29 cellular contexts compared by ENCODE assay signal in genomic region chr9:88837731-88838130, GRCh38.
"Had no signal": no experiment of that assay in that cellular context is flagged by ENCODE, and none has a peak within 500 bp of the region (broad histone marks: within the 10 kb centered on the region; RNA-seq: fewer than 3 reads in every experiment).

No MANE protein-coding gene starts in this region.

- H3K27ac Mint-ChIP-seq: activated CD4-positive, alpha-beta memory T cell treated with anti-CD3 and anti-CD28 coated beads for 36 hours; activated CD4-positive, alpha-beta T cell treated with anti-CD3 and anti-CD28 coated beads for 36 hours; activated CD4-positive, alpha-beta T cell treated with anti-CD3 and anti-CD28 coated beads, Interleukin-2, amount 10 ng/mL, durations not matched to agents 24 days and 14 days; activated naive CD4-positive, alpha-beta T cell treated with anti-CD3 and anti-CD28 coated beads, Interleukin-2, amount 10 ng/mL, durations not matched to agents 7 days and 5 days; activated naive CD4-positive, alpha-beta T cell treated with anti-CD3 and anti-CD28 coated beads, Interleukin-2, amount 50 U/mL, for 72 hours; activated naive CD8-positive, alpha-beta T cell treated with anti-CD3 and anti-CD28 coated beads, Interleukin-2, amount 10 ng/mL, durations not matched to agents 7 days and 5 days; activated T-cell treated with anti-CD3 and anti-CD28 coated beads, Interleukin-2, amount 50 U/mL, for 24 hours; activated T-cell treated with anti-CD3 and anti-CD28 coated beads, Interleukin-2, amount 50 U/mL, for 72 hours; effector memory CD8-positive, alpha-beta T cell had no signal

- ATAC-seq: activated CD4-positive, alpha-beta T cell treated with anti-CD3 and anti-CD28 coated beads for 36 hours; activated naive CD4-positive, alpha-beta T cell treated with anti-CD3 and anti-CD28 coated beads, Interleukin-2, amount 50 U/mL, for 72 hours; activated T-cell treated with anti-CD3 and anti-CD28 coated beads, Interleukin-2, amount 50 U/mL, for 72 hours; effector memory CD8-positive, alpha-beta T cell; foreskin keratinocyte; gastrocnemius medialis; heart left ventricle had no signal

- H3K4me3 Mint-ChIP-seq: activated CD4-positive, alpha-beta memory T cell treated with anti-CD3 and anti-CD28 coated beads for 36 hours; activated CD4-positive, alpha-beta T cell treated with anti-CD3 and anti-CD28 coated beads for 36 hours; activated CD4-positive, alpha-beta T cell treated with anti-CD3 and anti-CD28 coated beads, Interleukin-2, amount 10 ng/mL, durations not matched to agents 24 days and 14 days; activated naive CD4-positive, alpha-beta T cell treated with anti-CD3 and anti-CD28 coated beads, Interleukin-2, amount 10 ng/mL, durations not matched to agents 7 days and 5 days; activated naive CD8-positive, alpha-beta T cell treated with anti-CD3 and anti-CD28 coated beads, Interleukin-2, amount 10 ng/mL, durations not matched to agents 7 days and 5 days; activated T-cell treated with anti-CD3 and anti-CD28 coated beads, Interleukin-2, amount 50 U/mL, for 24 hours; activated T-cell treated with anti-CD3 and anti-CD28 coated beads, Interleukin-2, amount 50 U/mL, for 72 hours; effector memory CD8-positive, alpha-beta T cell had no signal

- DNase-seq: activated CD4-positive, alpha-beta memory T cell treated with anti-CD3 and anti-CD28 coated beads for 36 hours; activated CD4-positive, alpha-beta T cell treated with anti-CD3 and anti-CD28 coated beads for 36 hours; activated CD4-positive, CD25-positive, alpha-beta regulatory T cell; activated CD4-positive, CD25-positive, alpha-beta regulatory T cell treated with anti-CD3 and anti-CD28 coated beads, Interleukin-2, amount 50 U/mL, for 72 hours; activated CD8-positive, alpha-beta memory T cell treated with anti-CD3 and anti-CD28 coated beads, Interleukin-2, amount 50 U/mL, for 48 hours; activated gamma-delta T cell; activated naive CD4-positive, alpha-beta T cell; activated naive CD4-positive, alpha-beta T cell treated with anti-CD3 and anti-CD28 coated beads, Interleukin-2, amount 10 ng/mL, durations not matched to agents 7 days and 5 days; activated naive CD8-positive, alpha-beta T cell treated with anti-CD3 and anti-CD28 coated beads, Interleukin-2, amount 10 ng/mL, durations not matched to agents 7 days and 5 days; activated T-cell treated with anti-CD3 and anti-CD28 coated beads for 4 hours; activated T-cell treated with anti-CD3 and anti-CD28 coated beads, Interleukin-2, amount 50 U/mL, for 24 hours; activated T-cell treated with anti-CD3 and anti-CD28 coated beads, Interleukin-2, amount 50 U/mL, for 72 hours; brain microvascular endothelial cell; caudate nucleus; cortex of kidney; dermis blood vessel endothelial cell; effector CD4-positive, alpha-beta T cell; effector memory CD8-positive, alpha-beta T cell; erythroblast; gastrocnemius medialis; glutamatergic neuron; heart left ventricle; T-helper 2 cell had no signal

- H3K9me3 ChIP-seq: ascending aorta, esophagus muscularis mucosa, gastrocnemius medialis, heart left ventricle had no signal

- FAIRE-seq: colon had no signal

- H3K36me3 Mint-ChIP-seq: activated CD4-positive, alpha-beta memory T cell treated with anti-CD3 and anti-CD28 coated beads for 36 hours; activated naive CD4-positive, alpha-beta T cell treated with anti-CD3 and anti-CD28 coated beads, Interleukin-2, amount 10 ng/mL, durations not matched to agents 7 days and 5 days; activated naive CD4-positive, alpha-beta T cell treated with anti-CD3 and anti-CD28 coated beads, Interleukin-2, amount 50 U/mL, for 72 hours; activated naive CD8-positive, alpha-beta T cell treated with anti-CD3 and anti-CD28 coated beads, Interleukin-2, amount 10 ng/mL, durations not matched to agents 7 days and 5 days had no signal

- H3K9me3 Mint-ChIP-seq: activated CD4-positive, alpha-beta memory T cell treated with anti-CD3 and anti-CD28 coated beads for 36 hours; activated CD4-positive, alpha-beta T cell treated with anti-CD3 and anti-CD28 coated beads, Interleukin-2, amount 10 ng/mL, durations not matched to agents 24 days and 14 days; activated naive CD4-positive, alpha-beta T cell treated with anti-CD3 and anti-CD28 coated beads, Interleukin-2, amount 10 ng/mL, durations not matched to agents 7 days and 5 days; activated naive CD8-positive, alpha-beta T cell treated with anti-CD3 and anti-CD28 coated beads, Interleukin-2, amount 10 ng/mL, durations not matched to agents 7 days and 5 days; activated T-cell treated with anti-CD3 and anti-CD28 coated beads, Interleukin-2, amount 50 U/mL, for 24 hours; effector memory CD8-positive, alpha-beta T cell had no signal

- H3K27ac ChIP-seq: ascending aorta, brain microvascular endothelial cell, esophagus muscularis mucosa, foreskin keratinocyte, gastrocnemius medialis, heart left ventricle had no signal

- H3K36me3 ChIP-seq: ascending aorta, brain microvascular endothelial cell, esophagus muscularis mucosa, gastrocnemius medialis, heart left ventricle had no signal

- H3K4me1 ChIP-seq: ascending aorta, gastrocnemius medialis had no signal

- H3K4me3 ChIP-seq: ascending aorta, esophagus muscularis mucosa, gastrocnemius medialis, heart left ventricle had no signal

- H3K27me3 ChIP-seq: ascending aorta, brain microvascular endothelial cell, esophagus muscularis mucosa, foreskin keratinocyte, gastrocnemius medialis had no signal
